13 cellular contexts compared by ENCODE assay signal in the genomic region with DNA sequence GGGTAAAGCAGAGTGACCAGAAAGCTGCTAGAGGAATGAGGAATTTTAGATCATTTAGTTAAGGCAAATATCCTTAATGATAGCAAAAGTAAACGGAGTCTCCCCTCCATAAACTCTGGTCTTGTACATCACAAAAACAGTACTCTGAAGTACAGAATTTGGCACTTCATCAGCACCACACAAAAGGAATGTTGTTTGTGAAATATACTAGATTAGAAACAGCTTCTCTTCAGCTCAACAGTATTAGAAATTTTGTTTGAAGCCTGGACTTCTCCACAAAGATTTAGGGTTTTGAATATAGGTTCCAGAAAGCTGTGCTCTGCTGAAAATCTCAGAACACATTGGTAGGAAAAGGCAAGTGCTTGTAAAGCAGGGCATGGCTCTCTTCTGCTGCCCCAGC.
"Had no signal": no experiment of that assay in that cellular context is flagged by ENCODE, and none has a peak within 500 bp of the region (broad histone marks: within the 10 kb centered on the region; RNA-seq: fewer than 3 reads in every experiment).

No MANE protein-coding gene starts in this region.

- H3K27ac Mint-ChIP-seq: activated naive CD4-positive, alpha-beta T cell treated with anti-CD3 and anti-CD28 coated beads, Interleukin-2, amount 50 U/mL, for 24 hours; activated T-cell treated with anti-CD3 and anti-CD28 coated beads, Interleukin-2, amount 50 U/mL, for 24 hours; stimulated activated effector memory CD8-positive, alpha-beta T cell treated with anti-CD3 and anti-CD28 coated beads, Interleukin-12 subunit alpha, Interleukin-12 subunit beta, amount 100 ng/mL, for 72 hours had no signal

- ATAC-seq: esophagus mucosa; stimulated activated effector memory CD8-positive, alpha-beta T cell treated with anti-CD3 and anti-CD28 coated beads, Interleukin-12 subunit alpha, Interleukin-12 subunit beta, amount 100 ng/mL, for 72 hours had no signal

- H3K9ac ChIP-seq: parathyroid adenoma had no signal

- H3K79me2 ChIP-seq: parathyroid adenoma had no signal

- H3K4me1 Mint-ChIP-seq: activated naive CD4-positive, alpha-beta T cell treated with anti-CD3 and anti-CD28 coated beads, Interleukin-2, amount 50 U/mL, for 24 hours; stimulated activated effector memory CD8-positive, alpha-beta T cell treated with anti-CD3 and anti-CD28 coated beads, Interleukin-12 subunit alpha, Interleukin-12 subunit beta, amount 100 ng/mL, for 72 hours had no signal

- H3K27ac ChIP-seq: parathyroid adenoma, thyroid gland had no signal

- H3K4me3 ChIP-seq: breast epithelium, smooth muscle cell, thyroid gland had no signal

- H3K27me3 ChIP-seq: breast epithelium, thyroid gland had no signal

- H3K9me3 ChIP-seq: breast epithelium, thyroid gland had no signal

- H3K4me1 ChIP-seq: breast epithelium, parathyroid adenoma had no signal

- H3K36me3 ChIP-seq: breast epithelium, thyroid gland had no signal

- H3K4me3 Mint-ChIP-seq: activated naive CD4-positive, alpha-beta T cell treated with anti-CD3 and anti-CD28 coated beads, Interleukin-2, amount 50 U/mL, for 24 hours; activated T-cell treated with anti-CD3 and anti-CD28 coated beads, Interleukin-2, amount 50 U/mL, for 24 hours; stimulated activated effector memory CD8-positive, alpha-beta T cell treated with anti-CD3 and anti-CD28 coated beads, Interleukin-12 subunit alpha, Interleukin-12 subunit beta, amount 100 ng/mL, for 72 hours had no signal

- DNase-seq: activated CD4-positive, alpha-beta T cell treated with anti-CD3 and anti-CD28 coated beads, Interleukin-2, amount 50 U/mL, for 4 hours; activated effector memory CD4-positive, alpha-beta T cell treated with Interleukin-2 at 50 U/mL for 16 hours; activated T-cell treated with anti-CD3 and anti-CD28 coated beads, Interleukin-2, amount 50 U/mL, for 24 hours; amygdala; hippocampal formation; kidney glomerular epithelial cell; thyroid gland had no signal

- H3K36me3 Mint-ChIP-seq: activated naive CD4-positive, alpha-beta T cell treated with anti-CD3 and anti-CD28 coated beads, Interleukin-2, amount 50 U/mL, for 24 hours; stimulated activated effector memory CD8-positive, alpha-beta T cell treated with anti-CD3 and anti-CD28 coated beads, Interleukin-12 subunit alpha, Interleukin-12 subunit beta, amount 100 ng/mL, for 72 hours had no signal

- H3K4me2 ChIP-seq: smooth muscle cell had no signal

- H2AFZ ChIP-seq: parathyroid adenoma had no signal

- H3K27me3 Mint-ChIP-seq: activated T-cell treated with anti-CD3 and anti-CD28 coated beads, Interleukin-2, amount 50 U/mL, for 24 hours had no signal
